ENCODE assay signal across 18 cellular contexts in genomic region chr13:91212229-91212628, GRCh38.
"Had no signal": no experiment of that assay in that cellular context is flagged by ENCODE, and none has a peak within 500 bp of the region (broad histone marks: within the 10 kb centered on the region; RNA-seq: fewer than 3 reads in every experiment).

No MANE protein-coding gene starts in this region.

- H3K9me3 ChIP-seq: ascending aorta, left lung, spleen, thoracic aorta, upper lobe of right lung had no signal

- H3K27me3 ChIP-seq: ascending aorta, gastrocnemius medialis, heart left ventricle, left lung, upper lobe of right lung had no signal

- DNase-seq: activated CD4-positive, alpha-beta T cell treated with anti-CD3 and anti-CD28 coated beads, Interleukin-2, amount 10 ng/mL, durations not matched to agents 7 days and 5 days; activated CD8-positive, alpha-beta T cell treated with anti-CD3 and anti-CD28 coated beads, Interleukin-2, amount 10 ng/mL, durations not matched to agents 7 days and 5 days; activated naive CD4-positive, alpha-beta T cell treated with anti-CD3 and anti-CD28 coated beads, Interleukin-2, amount 10 ng/mL, durations not matched to agents 7 days and 5 days; activated T-cell treated with anti-CD3 and anti-CD28 coated beads, Interleukin-2, amount 50 U/mL, for 24 hours; gastrocnemius medialis; heart left ventricle; left lung; midbrain; nucleus accumbens; posterior cingulate gyrus; retina; spleen; stimulated activated naive B cell treated with anti-CD40 and anti-IgM and Interleukin-4, amounts not matched to agents 10 μg/mL and 1 μg/mL and 100 μg/mL, for 72 hours; upper lobe of right lung had no signal

- ATAC-seq: activated CD4-positive, CD25-positive, alpha-beta regulatory T cell treated with anti-CD3 and anti-CD28 coated beads, Interleukin-2, amount 50 U/mL, for 24 hours; activated CD8-positive, alpha-beta T cell treated with anti-CD3 and anti-CD28 coated beads, Interleukin-2, amount 10 ng/mL, durations not matched to agents 7 days and 5 days; gastrocnemius medialis; heart left ventricle; left lung; stimulated activated naive B cell treated with anti-CD40 and anti-IgM and Interleukin-4, amounts not matched to agents 10 μg/mL and 1 μg/mL and 100 μg/mL, for 72 hours; upper lobe of right lung had no signal

- H3K4me3 ChIP-seq: ascending aorta, coronary artery, gastrocnemius medialis, heart left ventricle, left lung, spleen, thoracic aorta, upper lobe of right lung had no signal

- H3K27ac ChIP-seq: ascending aorta, coronary artery, gastrocnemius medialis, heart left ventricle, left lung, spleen, thoracic aorta, upper lobe of right lung had no signal

- H3K4me1 ChIP-seq: ascending aorta, gastrocnemius medialis, heart left ventricle, left lung, spleen, upper lobe of right lung had no signal

- H3K36me3 ChIP-seq: ascending aorta, gastrocnemius medialis, heart left ventricle, left lung, spleen, thoracic aorta, upper lobe of right lung had no signal
